ENCODE assay signal across 20 cellular contexts in the genomic region with DNA sequence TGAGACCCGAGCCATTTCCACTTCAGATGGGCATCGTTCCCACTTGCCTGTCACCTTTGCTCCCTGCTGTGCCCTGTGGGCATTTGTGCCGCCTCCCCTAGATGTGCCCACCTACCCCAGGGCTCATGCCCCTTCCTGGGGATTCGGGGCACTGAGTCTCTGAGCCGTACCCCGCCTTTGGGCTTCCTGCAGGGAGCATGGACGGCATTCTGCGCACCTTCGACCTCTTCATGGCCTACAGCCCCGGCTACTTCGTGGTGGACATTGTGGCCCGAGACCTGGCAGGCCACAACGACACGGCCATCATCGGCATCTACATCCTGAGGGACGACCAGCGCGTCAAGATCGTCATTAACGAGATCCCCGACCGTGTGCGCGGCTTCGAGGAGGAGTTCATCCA.
"Had no signal": no experiment of that assay in that cellular context is flagged by ENCODE, and none has a peak within 500 bp of the region (broad histone marks: within the 10 kb centered on the region; RNA-seq: fewer than 3 reads in every experiment).

No MANE protein-coding gene starts in this region.

- H3K27ac ChIP-seq: KMS-11, SJSA1, SK-N-MC had no signal

- H3K9me3 ChIP-seq: SJSA1 had no signal

- H3K4me2 ChIP-seq: KMS-11 had no signal

- H3K27me3 ChIP-seq: SJSA1 had no signal

- ATAC-seq: HepG2 had no signal

- H3K4me3 ChIP-seq: SJSA1, SK-N-MC had no signal

- H3K4me1 ChIP-seq: SJSA1 had no signal

- DNase-seq: Kasumi-1, MM.1S, NCI-H1092 treated with DMSO at 0.1 percent for 48 hours, NCI-H1436, NCI-H187, NCI-H2029, NCI-H2081 treated with DMSO at 0.1 percent for 48 hours, NCI-H2171, NCI-H226, NCI-H446, NCI-H510A, NCI-H524 treated with DMSO at 0.1 percent for 48 hours, NCI-H774, Right ventricle myocardium superior, RPMI8226, SIG-M5 had no signal

- H3K9ac ChIP-seq: KMS-11 had no signal

- H3K36me3 ChIP-seq: SJSA1 had no signal
